12 cellular contexts compared by ENCODE assay signal in genomic region chr11:111975076-111975806, GRCh38. TPM values are rescaled to one million over a fixed set of nuclear protein-coding genes. Genes with fewer than 3 reads are reported as not detected.
DNase-seq lines count a peak whose midpoint lies in the region; ATAC-seq, FAIRE-seq and TF ChIP-seq lines count a peak whose summit lies in the region.
"Had no signal": no experiment of that assay in that cellular context is flagged by ENCODE, and none has a peak within 500 bp of the region (broad histone marks: within the 10 kb centered on the region; RNA-seq: fewer than 3 reads in every experiment).

No MANE protein-coding gene starts in this region.

- no peak overlapping the region for H3K9ac ChIP-seq in GM23248
- H3K9ac ChIP-seq in stomach smooth muscle (ENCODE audit: low read length in 2 of 2), result peak overlapping the region in 1 of 2 donors; percentile 36

- H3K36me3 ChIP-seq in GM23248 (ENCODE audit: low read depth), result no peaks in the 10 kb centered on the region
- H3K36me3 ChIP-seq in stomach smooth muscle (ENCODE audit: control insufficient read depth in 2 of 2, insufficient read depth in 2 of 2, low read length in 2 of 2), result peaks cover 4 to 8% of the 10 kb centered on the region in 2 donors

- H3K27ac ChIP-seq in GM23248 (no peak overlapping the region), VCaP (peak overlapping the region; percentile 91), stomach smooth muscle (ENCODE audit: low read length) (peak overlapping the region; percentile 97)

- peak; percentile 26 for DNase-seq in GM23248
- DNase-seq in head of caudate nucleus, result peak in 35 of 42 donors; percentile 16 to 81 (median 44)
- no peak for DNase-seq in NCI-H187 (lab: John Stamatoyannopoulos, UW)
- DNase-seq in GM12892 (ENCODE audit: insufficient read length), result no peak
- DNase-seq: activated effector memory CD4-positive, alpha-beta T cell treated with anti-CD3 and anti-CD28 coated beads, Interleukin-2, amount 50 U/mL, for 16 hours; foreskin melanocyte; occipital lobe; T-cell had no signal

- H3K27me3 ChIP-seq in GM23248 (replicated peaks; ENCODE audit: insufficient read depth) (no peaks in the 10 kb centered on the region), stomach smooth muscle (ENCODE audit: control insufficient read depth in 1 of 2, insufficient read depth in 2 of 2, low read length in 2 of 2) (no peaks in the 10 kb centered on the region)

- H3F3A ChIP-seq in GM23248 (ENCODE audit: insufficient read depth), result peaks cover 30% of the 10 kb centered on the region

- FAIRE-seq in GM12892 (lab: Jason Lieb, UNC), result no peak

- WGBS in GM23248 (ENCODE audit: low coverage in 1 of 2, low lambda C conversion rate in 2 of 2, missing lambda C conversion rate in 2 of 2), 2 experiments, result 52 to 62% methylated on average over 2 of the region's 2 CpGs

- no peak overlapping the region for H3K4me2 ChIP-seq in GM23248 (ENCODE audit: unreplicated experiment)

- no peaks in the 10 kb centered on the region for H3K9me3 ChIP-seq in GM23248 (ENCODE audit: low read depth)
- H3K9me3 ChIP-seq in stomach smooth muscle (ENCODE audit: control insufficient read depth in 2 of 2, low read length in 2 of 2), result no peaks in the 10 kb centered on the region

- no peak for TF ChIP-seq POLR2A in GM12892 (IDR thresholded peaks at IDR 0.05; ENCODE audit: low read depth, low read length)

- intact Hi-C loops in head of caudate nucleus (cut with DNase I), result loop anchor here (5.0 kb wide), 2 partner anchors 38 to 98 kb away; partner anchors contain the start of genes CFAP68, DIXDC1 and FDXACB1

- H3K4me1 ChIP-seq in GM23248 (ENCODE audit: insufficient read depth) (peaks cover 11% of the 10 kb centered on the region), stomach smooth muscle (ENCODE audit: control insufficient read depth, insufficient read depth, low read length) (peaks cover 36% of the 10 kb centered on the region)

- ATAC-seq in GM18520 (IDR thresholded peaks at IDR 0.05; ENCODE audit: unreplicated experiment), result no peak
- ATAC-seq in GM21515 (IDR thresholded peaks at IDR 0.05; ENCODE audit: unreplicated experiment), result no peak
- ATAC-seq: T-cell had no signal

- H3K4me3 ChIP-seq in GM23248 (no peak overlapping the region), stomach smooth muscle (ENCODE audit: low read length in 2 of 2) (no peak overlapping the region)

- peaks cover 16% of the 10 kb centered on the region for H3K79me2 ChIP-seq in GM23248 (ENCODE audit: insufficient read depth)

- no peak overlapping the region for H2AFZ ChIP-seq in GM23248

- TF ChIP-seq CTCF in VCaP (conservative IDR thresholded peaks at IDR 0.05), result peak; percentile 67

- no peaks in the 10 kb centered on the region for H4K20me1 ChIP-seq in GM23248 (ENCODE audit: insufficient read depth)

- H3K9me2 ChIP-seq in GM23248 (ENCODE audit: insufficient read depth), result no peaks in the 10 kb centered on the region

- in situ Hi-C loops in GM23248 (cut with MboI), result no loop called here

RNA-seq across cellular contexts. Expression of gene DIXDC1, which starts 38.1 kb away (rescaled TPM):
- 22.7 and 22.9 TPM in 2 replicates for total RNA-seq in GM23248 (2014; rRNA removed; shearing (Covaris generic))
- 10.4 and 10.8 TPM in 2 replicates for polyA plus RNA-seq in GM23248 (2016; fragmentation: Nextera tagmentation; extraction: Ambion mirVana)
- 1.7 TPM for polyA plus RNA-seq in GM12892 (2012; ENCODE audit: missing spikeins)

RNA-seq across cellular contexts. Expression of gene DLAT, which starts 50.0 kb away (rescaled TPM):
- total RNA-seq in GM23248 (2014; rRNA removed; shearing (Covaris generic)), result 32.3 and 35.7 TPM in 2 replicates
- polyA plus RNA-seq in GM23248 (2016; fragmentation: Nextera tagmentation; extraction: Ambion mirVana), result 33.4 and 36.0 TPM in 2 replicates
- polyA plus RNA-seq in GM12892 (2012; ENCODE audit: missing spikeins), result 35.4 TPM

RNA-seq across cellular contexts. Expression of gene C11orf52, which starts 56.5 kb away (rescaled TPM):
- 2.1 and 3.5 TPM in 2 replicates for total RNA-seq in GM23248 (2014; rRNA removed; shearing (Covaris generic))
- polyA plus RNA-seq in GM23248 (2016; fragmentation: Nextera tagmentation; extraction: Ambion mirVana), result 0.78 and 1.2 TPM in 2 replicates
- polyA plus RNA-seq in GM12892 (2012; ENCODE audit: missing spikeins), result not detected
- total RNA-seq: occipital lobe, T-cell had no signal

Comparison
In these comparisons a context has a peak if more than half of its experiments do, and no peak if none do; other contexts are left out.
1. DNase-seq: peak in GM23248 (single experiment) and head of caudate nucleus (35 of 42); none in NCI-H187 (0 of 2) and GM12892 (single experiment).